ENCODE assay signal across 8 cellular contexts in the genomic region with DNA sequence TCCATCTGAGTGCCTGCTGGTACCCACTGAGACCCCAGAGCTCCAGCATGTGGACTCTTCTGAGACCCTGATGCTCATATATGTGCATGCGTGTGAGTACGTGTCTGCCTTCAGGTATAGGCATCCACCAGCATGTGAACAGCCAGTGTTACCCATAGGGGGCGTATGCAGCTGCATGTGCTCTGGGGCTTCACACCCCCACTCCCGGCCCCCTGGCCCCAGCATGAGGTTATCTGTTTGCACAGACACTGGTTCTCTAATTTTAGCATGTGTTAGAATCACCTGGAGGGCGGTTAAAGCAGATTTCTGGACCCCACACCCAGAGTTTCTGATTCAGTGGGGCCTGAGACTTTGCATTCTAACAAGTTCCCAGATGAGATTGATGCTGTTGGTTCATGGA. TPM values are rescaled to one million over a fixed set of nuclear protein-coding genes. Genes with fewer than 3 reads are reported as not detected.
DNase-seq lines count a peak whose midpoint lies in the region; ATAC-seq and TF ChIP-seq lines count a peak whose summit lies in the region.

No MANE protein-coding gene starts in this region.

- peak in 5 of 7 experiments; percentile 6 to 53 (median 29) for DNase-seq in CD8-positive, alpha-beta T cell
- DNase-seq in KBM-7: peak; percentile 77
- peak; percentile 27 for DNase-seq in activated T-cell treated with anti-CD3 and anti-CD28 coated beads for 24 hours (ENCODE audit: low read depth)
- DNase-seq in NCI-H2107 treated with DMSO at 0.1 percent for 48 hours (lab: John Stamatoyannopoulos, UW; ENCODE audit: unreplicated experiment): no peak
- DNase-seq in esophagus muscularis mucosa (ENCODE audit: extremely low spot score): no peak

- intact Hi-C loops in CD8-positive, alpha-beta T cell (cut with DNase I, micrococcal nuclease): no loop called here
- intact Hi-C loops in esophagus muscularis mucosa (cut with DNase I): no loop called here

- no peaks in the 10 kb centered on the region for H3K4me1 Mint-ChIP-seq in CD8-positive, alpha-beta T cell (ENCODE audit: low read depth)

- no peaks in the 10 kb centered on the region for H3K9me3 Mint-ChIP-seq in CD8-positive, alpha-beta T cell

- no peak for TF ChIP-seq RAD21 in liver (IDR thresholded peaks at IDR 0.05)

- H3K4me3 ChIP-seq in CD8-positive, alpha-beta T cell (ENCODE audit: low read depth, low read length): no peak overlapping the region
- H3K4me3 ChIP-seq in liver (ENCODE audit: low read depth in 1 of 3, low read length in 3 of 3) (no peak overlapping the region), esophagus muscularis mucosa (no peak overlapping the region)

- CTCF ChIA-PET in CD8-positive, alpha-beta T cell (lab: Charles Lee): interaction anchor here (0.9 to 2.4 kb wide), 3 partner anchors 10 to 86 kb away, joined by 3 to 13 read pairs (median 3); no protein-coding TSS in a partner anchor

- TF ChIP-seq EP300 in esophagus muscularis mucosa (IDR thresholded peaks at IDR 0.05): no peak

- no peaks in the 10 kb centered on the region for H3K36me3 ChIP-seq in CD8-positive, alpha-beta T cell (ENCODE audit: insufficient read depth, low read length)
- H3K36me3 ChIP-seq in liver (ENCODE audit: control insufficient read depth in 4 of 4, insufficient read depth in 3 of 4, low read depth in 1 of 4, low read length in 3 of 4): no peaks in the 10 kb centered on the region
- H3K36me3 ChIP-seq in esophagus muscularis mucosa: no peaks in the 10 kb centered on the region

- no peaks in the 10 kb centered on the region for H3K9me3 ChIP-seq in CD8-positive, alpha-beta T cell (ENCODE audit: low read length)
- H3K9me3 ChIP-seq in liver (ENCODE audit: control insufficient read depth in 4 of 4, low read length in 3 of 4) (no peaks in the 10 kb centered on the region), esophagus muscularis mucosa (no peaks in the 10 kb centered on the region)

- H3K27me3 ChIP-seq in CD8-positive, alpha-beta T cell (ENCODE audit: insufficient read depth, low read length): no peaks in the 10 kb centered on the region
- no peaks in the 10 kb centered on the region for H3K27me3 ChIP-seq in liver (ENCODE audit: control insufficient read depth in 4 of 4, insufficient read depth in 4 of 4, low read length in 3 of 4)
- no peaks in the 10 kb centered on the region for H3K27me3 ChIP-seq in esophagus muscularis mucosa

- H3K27ac ChIP-seq in CD8-positive, alpha-beta T cell (ENCODE audit: low read depth, low read length): no peak overlapping the region
- H3K27ac ChIP-seq in liver (ENCODE audit: low read depth in 1 of 2, low read length in 2 of 2) (no peak overlapping the region), esophagus muscularis mucosa (replicated peaks in 1 of 4) (peak overlapping the region in 2 of 4 donors; percentile 24 to 43)

- in situ Hi-C loops in KBM-7 (cut with MboI; ENCODE audit: low pct_unique_long_range_greater_than_20kb, low sequenced_read_pairs): no loop called here

- H3K36me3 Mint-ChIP-seq in CD8-positive, alpha-beta T cell: no peaks in the 10 kb centered on the region

- H3K4me3 Mint-ChIP-seq in CD8-positive, alpha-beta T cell: no peak overlapping the region

- whole genome bisulfite sequencing in liver: 73% methylated on average over 5 of the region's 5 CpGs
- WGBS in esophagus muscularis mucosa: 96% methylated on average over 4 of the region's 5 CpGs

- TF ChIP-seq POLR2A in esophagus muscularis mucosa (IDR thresholded peaks at IDR 0.05; ENCODE audit: low read depth): no peak

- no peak overlapping the region for H3K27ac Mint-ChIP-seq in CD8-positive, alpha-beta T cell

- TF ChIP-seq CTCF in CD8-positive, alpha-beta T cell (IDR thresholded peaks at IDR 0.05): peak; percentile 45
- TF ChIP-seq CTCF in liver (IDR thresholded peaks at IDR 0.05; ENCODE audit: low read depth, low read length, missing input control) (peak; percentile 16), esophagus muscularis mucosa (IDR thresholded peaks at IDR 0.05) (peak in 1 of 3 experiments; percentile 20)

- no peak overlapping the region for H3K9ac ChIP-seq in liver (ENCODE audit: low read depth in 1 of 2, low read length in 2 of 2)

- ATAC-seq in CD8-positive, alpha-beta T cell: peak; percentile 69
- ATAC-seq in HG03175 (IDR thresholded peaks at IDR 0.05; ENCODE audit: unreplicated experiment) (no peak), GM21390 (IDR thresholded peaks at IDR 0.05; ENCODE audit: unreplicated experiment) (no peak)

- H3K27me3 Mint-ChIP-seq in CD8-positive, alpha-beta T cell (ENCODE audit: low read depth): no peaks in the 10 kb centered on the region

- POLR2A ChIA-PET in CD8-positive, alpha-beta T cell (lab: Charles Lee): no interaction called here

- H3K4me1 ChIP-seq in CD8-positive, alpha-beta T cell (ENCODE audit: insufficient read depth, low read length): no peaks in the 10 kb centered on the region
- H3K4me1 ChIP-seq in liver (ENCODE audit: control insufficient read depth in 4 of 4, insufficient read depth in 4 of 4, low read length in 3 of 4): no peaks in the 10 kb centered on the region
- peaks cover 8 to 18% (median 10%) of the 10 kb centered on the region in 4 donors for H3K4me1 ChIP-seq in esophagus muscularis mucosa

TF ChIP-seq in liver, 16 proteins besides CTCF, POLR2A, EP300 and RAD21:
- TF ChIP-seq EGR1 (IDR thresholded peaks at IDR 0.05; ENCODE audit: low read depth in 2 of 2) (no peak), NR2F2 (IDR thresholded peaks at IDR 0.05) (no peak), FOXA2 (IDR thresholded peaks at IDR 0.05) (no peak), JUND (IDR thresholded peaks at IDR 0.05) (no peak), YY1 (IDR thresholded peaks at IDR 0.05) (no peak), TAF1 (conservative IDR thresholded peaks at IDR 0.05) (no peak), HNF4G (IDR thresholded peaks at IDR 0.05) (no peak), FOXA1 (IDR thresholded peaks at IDR 0.05) (no peak), SP1 (IDR thresholded peaks at IDR 0.05) (no peak), HNF4A (conservative IDR thresholded peaks at IDR 0.05) (no peak), GABPA (IDR thresholded peaks at IDR 0.05 in 1 of 2, conservative IDR thresholded peaks at IDR 0.05 in 1 of 2) (no peak)
- TF ChIP-seq, protein P1, sequence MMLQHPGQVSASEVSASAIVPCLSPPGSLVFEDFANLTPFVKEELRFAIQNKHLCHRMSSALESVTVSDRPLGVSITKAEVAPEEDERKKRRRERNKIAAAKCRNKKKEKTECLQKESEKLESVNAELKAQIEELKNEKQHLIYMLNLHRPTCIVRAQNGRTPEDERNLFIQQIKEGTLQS (IDR thresholded peaks at IDR 0.05): no peak
- TF ChIP-seq, protein P2, sequence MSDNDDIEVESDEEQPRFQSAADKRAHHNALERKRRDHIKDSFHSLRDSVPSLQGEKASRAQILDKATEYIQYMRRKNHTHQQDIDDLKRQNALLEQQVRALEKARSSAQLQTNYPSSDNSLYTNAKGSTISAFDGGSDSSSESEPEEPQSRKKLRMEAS (IDR thresholded peaks at IDR 0.05): no peak

RNA-seq across cellular contexts. Expression of a gene that starts 0.8 kb away (rescaled TPM):
- total RNA-seq in CD8-positive, alpha-beta T cell: under 1 TPM; 0.25 to 0.27 TPM
- total RNA-seq in liver (1 to 10 TPM in 1 of 2 donors, under 1 TPM in 1; 0.28 to 2.6 TPM), esophagus muscularis mucosa (100 to 1,000 TPM in 2 of 4 donors, 10 to 100 TPM in 2; 40.4 to 166 (median 93.8) TPM)
- polyA plus RNA-seq in liver: under 1 TPM; 0.36 to 0.52 TPM

RNA-seq across cellular contexts. Expression of a gene that starts 27.0 kb away (rescaled TPM):
- total RNA-seq in CD8-positive, alpha-beta T cell: 10 to 100 TPM; 29.0 to 31.7 TPM
- total RNA-seq in liver (10 to 100 TPM; 39.0 to 79.4 TPM), esophagus muscularis mucosa (10 to 100 TPM; 37.4 to 53.2 (median 39.8) TPM)
- polyA plus RNA-seq in liver: 10 to 100 TPM; 24.8 to 43.1 TPM

Comparison
In these comparisons a context has a peak if more than half of its experiments do, and no peak if none do; other contexts are left out.
1. DNase-seq: peak in CD8-positive, alpha-beta T cell (5 of 7), KBM-7 (single experiment) and activated T-cell treated with anti-CD3 and anti-CD28 coated beads for 24 hours (single experiment); none in NCI-H2107 treated with DMSO at 0.1 percent for 48 hours (single experiment) and esophagus muscularis mucosa (single experiment).
2. RNA of a gene that starts 0.8 kb away (total RNA-seq): 40.4 to 166 TPM in esophagus muscularis mucosa; 0.28 to 2.6 TPM in liver and 0.25 to 0.27 TPM in CD8-positive, alpha-beta T cell; every median in the first group is over 10 times any median in the second.